15 cellular contexts compared by ENCODE assay signal in the genomic region with DNA sequence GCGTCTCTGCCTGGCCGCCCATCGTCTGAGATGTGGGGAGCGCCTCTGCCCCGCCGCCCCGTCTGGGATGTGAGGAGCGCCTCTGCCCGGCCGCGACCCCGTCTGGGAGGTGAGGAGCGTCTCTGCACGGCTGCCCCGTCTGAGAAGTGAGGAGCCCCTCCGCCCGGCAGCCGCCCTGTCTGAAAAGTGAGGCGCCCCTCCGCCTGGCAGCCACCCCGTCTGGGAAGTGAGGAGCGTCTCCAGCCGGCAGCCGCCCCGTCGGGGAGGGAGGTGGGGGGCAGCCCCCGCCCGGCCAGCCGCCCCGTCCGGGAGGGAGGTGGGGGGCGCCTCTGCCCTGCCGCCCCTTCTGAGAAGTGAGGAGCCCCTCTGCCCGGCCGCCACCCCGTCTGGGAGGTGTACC. TPM values are rescaled to one million over a fixed set of nuclear protein-coding genes. Genes with fewer than 3 reads are reported as not detected.
DNase-seq lines count a peak whose midpoint lies in the region; ATAC-seq and TF ChIP-seq lines count a peak whose summit lies in the region.
"Not testable (repeated sequence)": the region's sequence is repeated elsewhere in the genome, so short reads cannot be mapped to it uniquely, and the experiment has no call there.
"Had no signal": no experiment of that assay in that cellular context is flagged by ENCODE, and none has a peak within 500 bp of the region (broad histone marks: within the 10 kb centered on the region; RNA-seq: fewer than 3 reads in every experiment).

No MANE protein-coding gene starts in this region.

- peak overlapping the region in 3 of 8 donors; percentile 17 to 86 (median 40) for H3K4me3 Mint-ChIP-seq in CD4-positive, alpha-beta memory T cell
- H3K4me3 Mint-ChIP-seq in activated CD4-positive, alpha-beta T cell treated with anti-CD3 and anti-CD28 coated beads for 36 hours; activated naive CD8-positive, alpha-beta T cell; dendritic cell treated with granulocyte-macrophage colony-stimulating factor and Interleukin-4, amounts not matched to agents 40 ng/mL and 50 ng/mL, for 4 days: not testable (repeated sequence)
- H3K4me3 Mint-ChIP-seq in activated CD8-positive, alpha-beta memory T cell treated with anti-CD3 and anti-CD28 coated beads, Interleukin-2, amount 10 ng/mL, durations not matched to agents 7 days and 5 days: peak overlapping the region; percentile 12
- peak overlapping the region in 1 of 10 donors; percentile 50 for H3K4me3 Mint-ChIP-seq in naive thymus-derived CD4-positive, alpha-beta T cell
- peak overlapping the region; percentile 64 for H3K4me3 Mint-ChIP-seq in stimulated activated memory B cell treated with anti-CD40 and anti-IgM and Interleukin-4, amounts not matched to agents 10 μg/mL and 1 μg/mL and 100 μg/mL, for 72 hours

- CTCF ChIA-PET in CD4-positive, alpha-beta memory T cell (lab: Charles Lee; ENCODE audit: partially characterized antibody): interaction anchor here (1.2 to 12.0 kb wide), 4 partner anchors 9 to 127 kb away, joined by 3 to 188 read pairs (median 30); no protein-coding TSS in a partner anchor
- CTCF ChIA-PET in HEK293 (lab: Yijun Ruan, JAX): not testable (repeated sequence)
- CTCF ChIA-PET in activated CD4-positive, alpha-beta T cell treated with anti-CD3 and anti-CD28 coated beads for 36 hours (lab: Charles Lee): interaction anchor here (4.8 to 6.5 kb wide), 2 partner anchors 13 to 23 kb away, joined by 46 to 54 read pairs; no protein-coding TSS in a partner anchor
- CTCF ChIA-PET in activated CD8-positive, alpha-beta memory T cell treated with anti-CD3 and anti-CD28 coated beads, Interleukin-2, amount 10 ng/mL, durations not matched to agents 7 days and 5 days (lab: Charles Lee): interaction anchor here (1.9 to 4.3 kb wide), 3 partner anchors 9 to 23 kb away, joined by 8 to 56 read pairs (median 21); no protein-coding TSS in a partner anchor
- CTCF ChIA-PET in naive thymus-derived CD4-positive, alpha-beta T cell (lab: Charles Lee): interaction anchor here (1.7 to 4.8 kb wide), 2 partner anchors 10 to 16 kb away, joined by 5 to 27 read pairs; no protein-coding TSS in a partner anchor

- H3K4me1 ChIP-seq in CD4-positive, alpha-beta memory T cell (ENCODE audit: insufficient read depth, low read length): peaks cover 76% of the 10 kb centered on the region
- H3K4me1 ChIP-seq in HEK293 (ENCODE audit: control insufficient read depth, insufficient read depth, low read length): not testable (repeated sequence)
- H3K4me1 ChIP-seq in naive thymus-derived CD4-positive, alpha-beta T cell (ENCODE audit: control insufficient read depth in 2 of 2, insufficient read depth in 2 of 2, low read length in 2 of 2): peaks cover 51 to 66% of the 10 kb centered on the region in 2 donors

- peaks cover 24% of the 10 kb centered on the region for H3K36me3 ChIP-seq in CD4-positive, alpha-beta memory T cell (ENCODE audit: insufficient read depth, low read length)
- peaks cover 0 to 20% of the 10 kb centered on the region in 2 experiments; a peak in 1 of 3 replicates for H3K36me3 ChIP-seq in HEK293 (ENCODE audit: control insufficient read depth in 2 of 2, insufficient read depth in 1 of 2, low read length in 2 of 2)
- peaks cover 0 to 16% (median 13%) of the 10 kb centered on the region in 3 experiments for H3K36me3 ChIP-seq in naive thymus-derived CD4-positive, alpha-beta T cell (ENCODE audit: control insufficient read depth in 2 of 3, insufficient read depth in 3 of 3, low read length in 3 of 3)

- not testable (repeated sequence) for H3K9me3 ChIP-seq in CD4-positive, alpha-beta memory T cell (ENCODE audit: control insufficient read depth in 1 of 2, low read length in 2 of 2); HEK293 (ENCODE audit: control insufficient read depth, insufficient read depth, low read depth, low read length); naive thymus-derived CD4-positive, alpha-beta T cell (ENCODE audit: control insufficient read depth in 2 of 3, low read length in 3 of 3)

- not testable (repeated sequence) for DNase-seq in CD4-positive, alpha-beta memory T cell; activated CD4-positive, alpha-beta T cell treated with anti-CD3 and anti-CD28 coated beads for 36 hours; activated CD8-positive, alpha-beta memory T cell treated with anti-CD3 and anti-CD28 coated beads, Interleukin-2, amount 10 ng/mL, durations not matched to agents 7 days and 5 days; naive thymus-derived CD4-positive, alpha-beta T cell

- peak overlapping the region in 6 of 7 donors; percentile 67 to 98 (median 82) for H3K27ac Mint-ChIP-seq in CD4-positive, alpha-beta memory T cell
- peak overlapping the region; percentile 42 for H3K27ac Mint-ChIP-seq in activated CD4-positive, alpha-beta T cell treated with anti-CD3 and anti-CD28 coated beads for 36 hours
- H3K27ac Mint-ChIP-seq in activated CD8-positive, alpha-beta memory T cell treated with anti-CD3 and anti-CD28 coated beads, Interleukin-2, amount 10 ng/mL, durations not matched to agents 7 days and 5 days: peak overlapping the region; percentile 94
- peak overlapping the region; percentile 58 for H3K27ac Mint-ChIP-seq in activated naive CD8-positive, alpha-beta T cell
- peak overlapping the region; percentile 61 for H3K27ac Mint-ChIP-seq in dendritic cell treated with granulocyte-macrophage colony-stimulating factor and Interleukin-4, amounts not matched to agents 40 ng/mL and 50 ng/mL, for 4 days
- H3K27ac Mint-ChIP-seq in naive thymus-derived CD4-positive, alpha-beta T cell: peak overlapping the region in 6 of 9 donors; percentile 26 to 95 (median 62)
- H3K27ac Mint-ChIP-seq in stimulated activated memory B cell treated with anti-CD40 and anti-IgM and Interleukin-4, amounts not matched to agents 10 μg/mL and 1 μg/mL and 100 μg/mL, for 72 hours: peak overlapping the region; percentile 61

- not testable (repeated sequence) for ATAC-seq in activated CD4-positive, alpha-beta T cell treated with anti-CD3 and anti-CD28 coated beads for 36 hours; activated CD8-positive, alpha-beta memory T cell treated with anti-CD3 and anti-CD28 coated beads, Interleukin-2, amount 10 ng/mL, durations not matched to agents 7 days and 5 days; naive thymus-derived CD4-positive, alpha-beta T cell; stimulated activated memory B cell treated with anti-CD40 and anti-IgM and Interleukin-4, amounts not matched to agents 10 μg/mL and 1 μg/mL and 100 μg/mL, for 72 hours

- peaks cover 19 to 56% of the 10 kb centered on the region in 2 donors for H3K36me3 Mint-ChIP-seq in CD4-positive, alpha-beta memory T cell
- H3K36me3 Mint-ChIP-seq in activated CD4-positive, alpha-beta T cell treated with anti-CD3 and anti-CD28 coated beads for 36 hours (ENCODE audit: low read depth): peaks cover 70% of the 10 kb centered on the region
- H3K36me3 Mint-ChIP-seq in activated CD8-positive, alpha-beta memory T cell treated with anti-CD3 and anti-CD28 coated beads, Interleukin-2, amount 10 ng/mL, durations not matched to agents 7 days and 5 days: peaks cover 72% of the 10 kb centered on the region
- H3K36me3 Mint-ChIP-seq in activated naive CD8-positive, alpha-beta T cell: peaks cover 18% of the 10 kb centered on the region
- H3K36me3 Mint-ChIP-seq in dendritic cell treated with granulocyte-macrophage colony-stimulating factor and Interleukin-4, amounts not matched to agents 40 ng/mL and 50 ng/mL, for 4 days (ENCODE audit: low read depth): peaks cover 81% of the 10 kb centered on the region
- H3K36me3 Mint-ChIP-seq in naive thymus-derived CD4-positive, alpha-beta T cell: peaks cover 11 to 54% (median 30%) of the 10 kb centered on the region in 5 donors
- peaks cover 70% of the 10 kb centered on the region for H3K36me3 Mint-ChIP-seq in stimulated activated memory B cell treated with anti-CD40 and anti-IgM and Interleukin-4, amounts not matched to agents 10 μg/mL and 1 μg/mL and 100 μg/mL, for 72 hours

- POLR2A ChIA-PET in CD4-positive, alpha-beta memory T cell (lab: Charles Lee; ENCODE audit: partially characterized antibody): interaction anchor here (1.8 to 12.1 kb wide), 2 partner anchors 13 to 133 kb away, joined by 8 to 288 read pairs; a partner anchor contains a TSS
- POLR2A ChIA-PET in HEK293 (lab: Yijun Ruan, JAX); activated CD4-positive, alpha-beta T cell treated with anti-CD3 and anti-CD28 coated beads for 36 hours (lab: Charles Lee): not testable (repeated sequence)
- POLR2A ChIA-PET in naive thymus-derived CD4-positive, alpha-beta T cell (lab: Charles Lee): interaction anchor here (0.8 to 4.1 kb wide), 4 partner anchors 15 to 48 kb away, joined by 3 to 21 read pairs (median 5); a partner anchor contains a TSS

- not testable (repeated sequence) for H3K27ac ChIP-seq in CD4-positive, alpha-beta memory T cell (ENCODE audit: low read depth, low read length); HEK293 (ENCODE audit: extremely low read depth, low read depth, low read length); naive thymus-derived CD4-positive, alpha-beta T cell (ENCODE audit: low read depth, low read length)

- not testable (repeated sequence) for TF ChIP-seq CTCF in HEK293 (tag by site-specific recombination; IDR thresholded peaks at IDR 0.05)

- not testable (repeated sequence) for H3K9me3 Mint-ChIP-seq in CD4-positive, alpha-beta memory T cell; activated CD4-positive, alpha-beta T cell treated with anti-CD3 and anti-CD28 coated beads for 36 hours (ENCODE audit: low read depth); activated CD8-positive, alpha-beta memory T cell treated with anti-CD3 and anti-CD28 coated beads, Interleukin-2, amount 10 ng/mL, durations not matched to agents 7 days and 5 days (ENCODE audit: low read depth); activated naive CD8-positive, alpha-beta T cell (ENCODE audit: low read depth); dendritic cell treated with granulocyte-macrophage colony-stimulating factor and Interleukin-4, amounts not matched to agents 40 ng/mL and 50 ng/mL, for 4 days; naive thymus-derived CD4-positive, alpha-beta T cell; stimulated activated memory B cell treated with anti-CD40 and anti-IgM and Interleukin-4, amounts not matched to agents 10 μg/mL and 1 μg/mL and 100 μg/mL, for 72 hours

- H3K4me1 Mint-ChIP-seq in CD4-positive, alpha-beta memory T cell: peaks cover 61 to 77% (median 70%) of the 10 kb centered on the region in 4 donors
- peaks cover 88% of the 10 kb centered on the region for H3K4me1 Mint-ChIP-seq in activated CD4-positive, alpha-beta T cell treated with anti-CD3 and anti-CD28 coated beads for 36 hours
- H3K4me1 Mint-ChIP-seq in activated CD8-positive, alpha-beta memory T cell treated with anti-CD3 and anti-CD28 coated beads, Interleukin-2, amount 10 ng/mL, durations not matched to agents 7 days and 5 days: peaks cover 82% of the 10 kb centered on the region
- H3K4me1 Mint-ChIP-seq in activated naive CD8-positive, alpha-beta T cell (ENCODE audit: low read depth): peaks cover 77% of the 10 kb centered on the region
- peaks cover 69% of the 10 kb centered on the region for H3K4me1 Mint-ChIP-seq in dendritic cell treated with granulocyte-macrophage colony-stimulating factor and Interleukin-4, amounts not matched to agents 40 ng/mL and 50 ng/mL, for 4 days (ENCODE audit: low read depth)
- H3K4me1 Mint-ChIP-seq in naive thymus-derived CD4-positive, alpha-beta T cell: peaks cover 64 to 80% (median 75%) of the 10 kb centered on the region in 7 donors
- peaks cover 76% of the 10 kb centered on the region for H3K4me1 Mint-ChIP-seq in stimulated activated memory B cell treated with anti-CD40 and anti-IgM and Interleukin-4, amounts not matched to agents 10 μg/mL and 1 μg/mL and 100 μg/mL, for 72 hours

- not testable (repeated sequence) for H3K4me3 ChIP-seq in CD4-positive, alpha-beta memory T cell (ENCODE audit: low read length in 2 of 2); HEK293 (ENCODE audit: low read depth, low read length); naive thymus-derived CD4-positive, alpha-beta T cell (ENCODE audit: low read length)

- not testable (repeated sequence) for H3K27me3 Mint-ChIP-seq in CD4-positive, alpha-beta memory T cell; activated CD4-positive, alpha-beta T cell treated with anti-CD3 and anti-CD28 coated beads for 36 hours; activated CD8-positive, alpha-beta memory T cell treated with anti-CD3 and anti-CD28 coated beads, Interleukin-2, amount 10 ng/mL, durations not matched to agents 7 days and 5 days; activated naive CD8-positive, alpha-beta T cell; dendritic cell treated with granulocyte-macrophage colony-stimulating factor and Interleukin-4, amounts not matched to agents 40 ng/mL and 50 ng/mL, for 4 days; naive thymus-derived CD4-positive, alpha-beta T cell; stimulated activated memory B cell treated with anti-CD40 and anti-IgM and Interleukin-4, amounts not matched to agents 10 μg/mL and 1 μg/mL and 100 μg/mL, for 72 hours

- not testable (repeated sequence) for H3K27me3 ChIP-seq in CD4-positive, alpha-beta memory T cell (ENCODE audit: insufficient read depth, low read length); naive thymus-derived CD4-positive, alpha-beta T cell (ENCODE audit: control insufficient read depth in 2 of 2, insufficient read depth in 2 of 2, low read length in 2 of 2)

- intact Hi-C loops in CD4-positive, alpha-beta memory T cell (cut with micrococcal nuclease): loop anchor here (5.0 kb wide), 1 partner anchor 35 kb away; no protein-coding TSS in a partner anchor
- intact Hi-C loops in activated CD4-positive, alpha-beta T cell treated with anti-CD3 and anti-CD28 coated beads for 36 hours (cut with DNase I, micrococcal nuclease); dendritic cell treated with granulocyte-macrophage colony-stimulating factor and Interleukin-4, amounts not matched to agents 40 ng/mL and 50 ng/mL, for 4 days (cut with micrococcal nuclease); naive thymus-derived CD4-positive, alpha-beta T cell (cut with micrococcal nuclease): not testable (repeated sequence)

RNA-seq across cellular contexts. Expression of a gene that starts 19.2 kb away (rescaled TPM):
- 100 to 1,000 TPM; 466 to 497 TPM for total RNA-seq in CD4-positive, alpha-beta memory T cell
- 1,000 to 10,000 TPM; 1,169 to 1,658 TPM for polyA plus RNA-seq in CD4-positive, alpha-beta memory T cell
- total RNA-seq in activated CD4-positive, alpha-beta T cell treated with anti-CD3 and anti-CD28 coated beads for 36 hours: 1,000 to 10,000 TPM; 1,060 to 1,089 TPM
- 1,000 to 10,000 TPM in 1 of 2 experiments, 100 to 1,000 TPM in 1; 923 to 1,101 TPM for total RNA-seq in activated CD8-positive, alpha-beta memory T cell treated with anti-CD3 and anti-CD28 coated beads, Interleukin-2, amount 10 ng/mL, durations not matched to agents 7 days and 5 days
- 100 to 1,000 TPM; 293 to 989 (median 355) TPM for total RNA-seq in naive thymus-derived CD4-positive, alpha-beta T cell
- 100 to 1,000 TPM; 764 to 902 TPM for polyA plus RNA-seq in naive thymus-derived CD4-positive, alpha-beta T cell
- total RNA-seq: GM23248, HT-29 had no signal
- polyA plus RNA-seq: AG04450 had no signal

RNA-seq across cellular contexts. Expression of a gene that starts 49.0 kb away (rescaled TPM):
- under 1 TPM; 0.49 to 0.75 TPM for total RNA-seq in CD4-positive, alpha-beta memory T cell
- under 1 TPM; 0.41 to 0.57 TPM for polyA plus RNA-seq in CD4-positive, alpha-beta memory T cell
- under 1 TPM; 0.50 to 0.67 TPM for total RNA-seq in activated CD4-positive, alpha-beta T cell treated with anti-CD3 and anti-CD28 coated beads for 36 hours
- total RNA-seq in activated CD8-positive, alpha-beta memory T cell treated with anti-CD3 and anti-CD28 coated beads, Interleukin-2, amount 10 ng/mL, durations not matched to agents 7 days and 5 days: 1 to 10 TPM; 1.5 to 2.1 TPM
- under 1 TPM; 0.19 to 0.80 (median 0.49) TPM for total RNA-seq in naive thymus-derived CD4-positive, alpha-beta T cell
- under 1 TPM in 1 of 2 donors, not detected in 1; 0.31 TPM for polyA plus RNA-seq in naive thymus-derived CD4-positive, alpha-beta T cell
- total RNA-seq: GM23248, H7, HT-29, M059J, Right ventricle myocardium superior, SJSA1 had no signal
- polyA plus RNA-seq: AG04450, GM23248 had no signal

RNA-seq across cellular contexts. Expression of a gene that starts 57.9 kb away (rescaled TPM):
- total RNA-seq in CD4-positive, alpha-beta memory T cell: not detected
- polyA plus RNA-seq in CD4-positive, alpha-beta memory T cell: not detected
- total RNA-seq in activated CD4-positive, alpha-beta T cell treated with anti-CD3 and anti-CD28 coated beads for 36 hours: not detected
- not detected for total RNA-seq in activated CD8-positive, alpha-beta memory T cell treated with anti-CD3 and anti-CD28 coated beads, Interleukin-2, amount 10 ng/mL, durations not matched to agents 7 days and 5 days
- total RNA-seq in naive thymus-derived CD4-positive, alpha-beta T cell: not detected
- polyA plus RNA-seq in naive thymus-derived CD4-positive, alpha-beta T cell: not detected
- total RNA-seq: GM23248, H7, HT-29, M059J, Right ventricle myocardium superior, SJSA1 had no signal
- polyA plus RNA-seq: AG04450 had no signal

Comparison
In these comparisons a context has a peak if more than half of its experiments do, and no peak if none do; other contexts are left out.
1. H3K27ac Mint-ChIP-seq: peak in every context shown above with its lines; median percentile 94 in activated CD8-positive, alpha-beta memory T cell treated with anti-CD3 and anti-CD28 coated beads, Interleukin-2, amount 10 ng/mL, durations not matched to agents 7 days and 5 days; 82 in CD4-positive, alpha-beta memory T cell; 62 in naive thymus-derived CD4-positive, alpha-beta T cell; 61 in dendritic cell treated with granulocyte-macrophage colony-stimulating factor and Interleukin-4, amounts not matched to agents 40 ng/mL and 50 ng/mL, for 4 days; 61 in stimulated activated memory B cell treated with anti-CD40 and anti-IgM and Interleukin-4, amounts not matched to agents 10 μg/mL and 1 μg/mL and 100 μg/mL, for 72 hours; 58 in activated naive CD8-positive, alpha-beta T cell; 42 in activated CD4-positive, alpha-beta T cell treated with anti-CD3 and anti-CD28 coated beads for 36 hours.